Comparison of ENCODE assay signal across 1 cellular context in the genomic region with DNA sequence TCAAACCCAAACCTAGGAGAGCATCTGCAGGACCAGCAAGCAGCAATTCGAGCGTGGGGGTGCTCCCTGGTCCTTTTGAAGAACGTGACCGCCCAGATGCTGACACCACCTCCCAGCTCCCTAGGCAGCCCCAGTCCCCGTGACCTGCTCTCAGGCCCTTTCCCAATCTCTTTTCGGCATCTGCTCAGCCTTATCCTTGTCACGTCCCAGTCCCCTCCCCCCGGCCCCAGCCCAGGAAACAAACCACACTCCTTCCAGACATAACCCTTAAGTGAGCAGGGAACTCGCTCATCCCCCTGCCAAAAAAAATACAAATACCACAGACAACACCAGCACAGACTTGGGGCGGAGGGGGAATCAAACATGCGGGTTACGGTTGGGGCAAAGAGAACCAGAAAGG.
A peak's percentile ranks its signal among the peaks of the same experiment; 100 is the strongest.
TF ChIP-seq lines count a peak whose summit lies in the region.

No MANE protein-coding gene starts in this region.

TF ChIP-seq in IMR-90, 13 proteins besides CTCF, POLR2A, EP300 and RAD21 (continued from another document):
- no peak for TF ChIP-seq NFE2L2 (IDR thresholded peaks at IDR 0.05; ENCODE audit: low read depth, low read length)
- TF ChIP-seq RFX5 (IDR thresholded peaks at IDR 0.05; ENCODE audit: low read depth, low read length): no peak
- TF ChIP-seq MAFK (IDR thresholded peaks at IDR 0.05; ENCODE audit: low read depth, low read length): no peak
- TF ChIP-seq CEBPB (IDR thresholded peaks at IDR 0.05; ENCODE audit: low read depth, low read length): peak; percentile 29; the same call in 1 of the 2 replicates
- TF ChIP-seq, protein P1, sequence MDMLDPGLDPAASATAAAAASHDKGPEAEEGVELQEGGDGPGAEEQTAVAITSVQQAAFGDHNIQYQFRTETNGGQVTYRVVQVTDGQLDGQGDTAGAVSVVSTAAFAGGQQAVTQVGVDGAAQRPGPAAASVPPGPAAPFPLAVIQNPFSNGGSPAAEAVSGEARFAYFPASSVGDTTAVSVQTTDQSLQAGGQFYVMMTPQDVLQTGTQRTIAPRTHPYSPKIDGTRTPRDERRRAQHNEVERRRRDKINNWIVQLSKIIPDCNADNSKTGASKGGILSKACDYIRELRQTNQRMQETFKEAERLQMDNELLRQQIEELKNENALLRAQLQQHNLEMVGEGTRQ (IDR thresholded peaks at IDR 0.05; ENCODE audit: low read depth, low read length): peak; percentile 49; the same call in 1 of the 2 replicates
- peak; percentile 75 for TF ChIP-seq BHLHE40 (IDR thresholded peaks at IDR 0.05; ENCODE audit: low read depth, low read length)
- TF ChIP-seq FOS (IDR thresholded peaks at IDR 0.05; ENCODE audit: low read depth, low read length): no peak
- no peak for TF ChIP-seq SMC3 (IDR thresholded peaks at IDR 0.05; ENCODE audit: low read depth, low read length)
- TF ChIP-seq RCOR1 (IDR thresholded peaks at IDR 0.05; ENCODE audit: insufficient replicate concordance, low read length): no peak
TF ChIP-seq in IMR-90: peak in this region for 4.
